In the genomic region with DNA sequence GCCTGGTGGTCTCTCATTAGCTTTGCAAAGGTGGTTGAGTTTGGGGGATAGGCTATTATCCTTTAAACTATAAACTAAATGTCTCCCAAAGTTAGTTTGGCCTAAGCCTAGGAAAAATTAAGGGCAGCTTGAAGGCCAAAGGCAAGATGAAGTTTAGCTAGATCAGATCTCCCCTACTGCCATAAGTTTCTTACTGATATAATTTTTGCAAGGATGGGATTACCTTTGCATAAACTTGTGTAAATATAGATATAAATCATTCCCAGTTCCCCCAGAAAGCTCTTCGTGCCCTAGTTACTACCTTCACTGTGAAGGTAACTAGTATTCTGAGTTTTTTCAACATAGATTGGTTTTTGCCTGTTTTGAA, we compare ENCODE assay signal across 8 cellular contexts. TPM values are rescaled to one million over a fixed set of nuclear protein-coding genes. Genes with fewer than 3 reads are reported as not detected.
"Had no signal": no experiment of that assay in that cellular context is flagged by ENCODE, and none has a peak within 500 bp of the region (broad histone marks: within the 10 kb centered on the region; RNA-seq: fewer than 3 reads in every experiment).

No MANE protein-coding gene starts in this region.

- DNase-seq: GDM1, GF-D8 had no signal

- ATAC-seq: GM12878 had no signal

- H3K4me3 ChIP-seq: GM12878 had no signal

- FAIRE-seq: G401.6, GM12878, GM12891, GM12892, GM18507, GM19239 had no signal

RNA-seq across cellular contexts. Expression of a gene that starts 23.0 kb away (rescaled TPM):
- total RNA-seq: GM12878 had no signal
- polyA plus RNA-seq: GM12878 had no signal

RNA-seq across cellular contexts. Expression of a gene that starts 40.6 kb away (rescaled TPM):
- total RNA-seq: GM12878 had no signal
